ENCODE assay signal across 8 cellular contexts in genomic region chr21:26070822-26071425, GRCh38.
A peak's percentile ranks its signal among the peaks of the same experiment; 100 is the strongest.
DNase-seq lines count a peak whose midpoint lies in the region; ATAC-seq and TF ChIP-seq lines count a peak whose summit lies in the region.

No MANE protein-coding gene starts in this region.

- peak overlapping the region; percentile 41 for H3K4me3 Mint-ChIP-seq in natural killer cell

- no peak overlapping the region for H3K9ac ChIP-seq in OCI-LY1 (ENCODE audit: low read length)

- DNase-seq in AG08396 (ENCODE audit: low spot score) (peak; percentile 52), choroid plexus epithelial cell (ENCODE audit: low read depth) (peak; percentile 90), natural killer cell (no peak), hypothalamus (lab: John Stamatoyannopoulos, UW) (no peak), NOMO-1 treated with dmso at 0.1 percent for 144 hours (lab: John Stamatoyannopoulos, UW; ENCODE audit: unreplicated experiment) (no peak), posterior cingulate gyrus (no peak)

- no peaks in the 10 kb centered on the region for H3K36me3 Mint-ChIP-seq in natural killer cell

- peaks cover 8% of the 10 kb centered on the region for H3K4me1 ChIP-seq in OCI-LY1 (ENCODE audit: insufficient read depth, low read length, severe bottlenecking)

- H3K4me3 ChIP-seq in OCI-LY1 (ENCODE audit: low read depth, low read length, poor library complexity, severe bottlenecking) (no peak overlapping the region), choroid plexus epithelial cell (ENCODE audit: low read depth, low read length) (peak overlapping the region; percentile 4)

- no peaks in the 10 kb centered on the region for H3K27me3 ChIP-seq in OCI-LY1 (ENCODE audit: insufficient read depth, low read length)

- H3K9me3 Mint-ChIP-seq in natural killer cell: no peaks in the 10 kb centered on the region

- no peaks in the 10 kb centered on the region for H3K36me3 ChIP-seq in OCI-LY1 (ENCODE audit: insufficient read depth, low read length)

- H3K27me3 Mint-ChIP-seq in natural killer cell (ENCODE audit: low read depth in 2 of 2): peaks cover 0 to 2% of the 10 kb centered on the region in 2 donors

- ATAC-seq in GM21367 (IDR thresholded peaks at IDR 0.05; ENCODE audit: unreplicated experiment): peak; percentile 62
- ATAC-seq in natural killer cell: peak in 1 of 3 donors; percentile 50

- H2AFZ ChIP-seq in OCI-LY1 (ENCODE audit: low read length): peak overlapping the region; percentile 37; the same call in 1 of the 2 replicates

- TF ChIP-seq CTCF in OCI-LY1 (IDR thresholded peaks at IDR 0.05; ENCODE audit: low read length) (no peak), choroid plexus epithelial cell (conservative IDR thresholded peaks at IDR 0.05; ENCODE audit: low read depth, low read length) (no peak), natural killer cell (IDR thresholded peaks at IDR 0.05) (no peak)

- H3K4me2 ChIP-seq in OCI-LY1 (ENCODE audit: low read length): peak overlapping the region; percentile 37; the same call in 1 of the 2 replicates

- no peaks in the 10 kb centered on the region for H4K20me1 ChIP-seq in OCI-LY1 (ENCODE audit: insufficient read depth, low read length)

- H3K79me2 ChIP-seq in OCI-LY1 (ENCODE audit: insufficient read depth, low read length): no peaks in the 10 kb centered on the region

- H3K9me2 ChIP-seq in OCI-LY1 (ENCODE audit: low read depth, low read length): no peaks in the 10 kb centered on the region

- intact Hi-C loops in natural killer cell (cut with micrococcal nuclease): no loop called here
- intact Hi-C loops in posterior cingulate gyrus (cut with DNase I): no loop called here

- no peaks in the 10 kb centered on the region for H3F3A ChIP-seq in OCI-LY1 (ENCODE audit: insufficient read depth, low read length)

- H3K4me1 Mint-ChIP-seq in natural killer cell: peaks cover 22 to 26% of the 10 kb centered on the region in 2 donors

- H3K9me3 ChIP-seq in OCI-LY1 (ENCODE audit: low read length): no peaks in the 10 kb centered on the region

- H3K27ac ChIP-seq in OCI-LY1 (ENCODE audit: low read depth, low read length, poor library complexity, severe bottlenecking): no peak overlapping the region

- H3K27ac Mint-ChIP-seq in natural killer cell: peak overlapping the region in 1 of 2 donors; percentile 76

Comparison
In these comparisons a context has a peak if more than half of its experiments do, and no peak if none do; other contexts are left out.
1. DNase-seq: peak in AG08396 (single experiment) and choroid plexus epithelial cell (single experiment); none in natural killer cell (single experiment), hypothalamus (0 of 51), NOMO-1 treated with dmso at 0.1 percent for 144 hours (single experiment) and posterior cingulate gyrus (0 of 10).